Comparison of ENCODE assay signal across 10 cellular contexts in the genomic region with DNA sequence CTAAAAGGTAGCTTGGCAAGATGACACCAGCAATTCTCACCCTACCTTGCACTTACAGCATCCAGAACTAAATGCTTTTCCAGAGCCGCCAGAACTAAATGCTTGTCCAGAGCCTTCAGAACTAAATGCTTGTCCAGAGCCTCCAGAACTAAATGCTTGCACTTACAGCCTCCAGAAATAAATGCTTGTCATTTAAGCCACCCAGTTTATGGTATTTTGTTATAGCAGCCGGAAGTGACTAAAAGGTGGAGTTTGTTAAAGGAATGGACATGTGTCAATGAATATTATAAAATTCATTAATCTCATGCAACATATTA.
DNase-seq lines count a peak whose midpoint lies in the region; ATAC-seq and TF ChIP-seq lines count a peak whose summit lies in the region.
"Had no signal": no experiment of that assay in that cellular context is flagged by ENCODE, and none has a peak within 500 bp of the region (broad histone marks: within the 10 kb centered on the region; RNA-seq: fewer than 3 reads in every experiment).

No MANE protein-coding gene starts in this region.

- no peak overlapping the region for H3K9ac ChIP-seq in iPS-15b (ENCODE audit: low read depth, low read length)

- peaks cover 7% of the 10 kb centered on the region in 2 donors for H3K36me3 Mint-ChIP-seq in activated T-cell treated with anti-CD3 and anti-CD28 coated beads, Interleukin-2, amount 50 U/mL, for 72 hours (ENCODE audit: insufficient read depth in 2 of 2)
- no peaks in the 10 kb centered on the region for H3K36me3 Mint-ChIP-seq in activated T-helper 2 cell treated with anti-CD3 and anti-CD28 coated beads, Interferon-gamma antibody, Interleukin-2, Interleukin-4, amounts not matched to agents 10 μg/mL and 5 μg/mL and 100 μg/mL, durations not matched to agents 14 hours and 24 hours and 36 hours (ENCODE audit: low read depth)

- H3K9me3 Mint-ChIP-seq in activated T-cell treated with anti-CD3 and anti-CD28 coated beads, Interleukin-2, amount 50 U/mL, for 72 hours, result no peaks in the 10 kb centered on the region
- peaks cover 4% of the 10 kb centered on the region for H3K9me3 Mint-ChIP-seq in activated T-helper 2 cell treated with anti-CD3 and anti-CD28 coated beads, Interferon-gamma antibody, Interleukin-2, Interleukin-4, amounts not matched to agents 10 μg/mL and 5 μg/mL and 100 μg/mL, durations not matched to agents 14 hours and 24 hours and 36 hours
- H3K9me3 Mint-ChIP-seq: activated T-helper 1 cell treated with anti-CD3 and anti-CD28 coated beads, Interleukin-12 subunit alpha, Interleukin-12 subunit beta, Interleukin-2, Interleukin-4 antibody, amounts not matched to agents 30 ng/mL and 10 ng/mL and 1 ng/mL, durations not matched to agents 14 hours and 24 hours and 36 hours had no signal

- H3K27ac ChIP-seq in tibial artery (no peak overlapping the region), esophagus squamous epithelium (no peak overlapping the region)

- peaks cover 31% of the 10 kb centered on the region for H3K4me1 Mint-ChIP-seq in activated T-cell treated with anti-CD3 and anti-CD28 coated beads, Interleukin-2, amount 50 U/mL, for 72 hours (ENCODE audit: low read depth)
- H3K4me1 Mint-ChIP-seq in activated T-helper 2 cell treated with anti-CD3 and anti-CD28 coated beads, Interferon-gamma antibody, Interleukin-2, Interleukin-4, amounts not matched to agents 10 μg/mL and 5 μg/mL and 100 μg/mL, durations not matched to agents 14 hours and 24 hours and 36 hours (ENCODE audit: low read depth), result peaks cover 26% of the 10 kb centered on the region

- no peak for DNase-seq in activated T-cell treated with anti-CD3 and anti-CD28 coated beads, Interleukin-2, amount 50 U/mL, for 72 hours
- DNase-seq in activated T-cell treated with anti-CD3 and anti-CD28 coated beads, Interleukin-2, amount 50 U/mL, for 1 hour, result no peak
- DNase-seq in activated T-helper 2 cell treated with anti-CD3 and anti-CD28 coated beads, Interferon-gamma antibody, Interleukin-2, Interleukin-4, amounts not matched to agents 10 μg/mL and 5 μg/mL and 100 μg/mL, durations not matched to agents 14 hours and 24 hours and 36 hours (ENCODE audit: low spot score), result no peak
- DNase-seq in tibial artery (no peak), esophagus squamous epithelium (lab: John Stamatoyannopoulos, UW) (no peak)
- DNase-seq: NCI-H1092 had no signal

- H3K9me3 ChIP-seq in iPS-15b (ENCODE audit: control insufficient read depth, insufficient read depth, low read length) (no peaks in the 10 kb centered on the region), tibial artery (no peaks in the 10 kb centered on the region), esophagus squamous epithelium (no peaks in the 10 kb centered on the region)

- TF ChIP-seq POLR2A in esophagus squamous epithelium (IDR thresholded peaks at IDR 0.05), result no peak

- H3K27me3 ChIP-seq in iPS-15b (ENCODE audit: control insufficient read depth, insufficient read depth, low read length) (peaks cover 30% of the 10 kb centered on the region), tibial artery (peaks cover 0 to 15% of the 10 kb centered on the region in 2 donors), esophagus squamous epithelium (peaks cover 5 to 77% (median 7%) of the 10 kb centered on the region in 4 donors)

- H3K4me1 ChIP-seq in iPS-15b (ENCODE audit: control insufficient read depth, insufficient read depth, low read length) (no peaks in the 10 kb centered on the region), tibial artery (peaks cover 0 to 16% (median 4%) of the 10 kb centered on the region in 4 donors), esophagus squamous epithelium (peaks cover 0 to 25% (median 8%) of the 10 kb centered on the region in 3 donors)

- TF ChIP-seq CTCF in tibial artery (IDR thresholded peaks at IDR 0.05), result no peak
- no peak for TF ChIP-seq CTCF in esophagus squamous epithelium (IDR thresholded peaks at IDR 0.05)

- H3K36me3 ChIP-seq in iPS-15b (ENCODE audit: control insufficient read depth, insufficient read depth, low read length), result no peaks in the 10 kb centered on the region
- H3K36me3 ChIP-seq in tibial artery, result no peaks in the 10 kb centered on the region
- no peaks in the 10 kb centered on the region for H3K36me3 ChIP-seq in esophagus squamous epithelium

- WGBS in esophagus squamous epithelium, 2 donors, result 41 to 54% methylated on average over 2 of the region's 2 CpGs

- H3K4me3 Mint-ChIP-seq in activated T-cell treated with anti-CD3 and anti-CD28 coated beads, Interleukin-2, amount 50 U/mL, for 72 hours, result peak overlapping the region; percentile 84 to 94
- peak overlapping the region; percentile 80 for H3K4me3 Mint-ChIP-seq in activated T-helper 2 cell treated with anti-CD3 and anti-CD28 coated beads, Interferon-gamma antibody, Interleukin-2, Interleukin-4, amounts not matched to agents 10 μg/mL and 5 μg/mL and 100 μg/mL, durations not matched to agents 14 hours and 24 hours and 36 hours (ENCODE audit: low read depth)

- peaks cover 60% of the 10 kb centered on the region for H3K27me3 Mint-ChIP-seq in activated T-cell treated with anti-CD3 and anti-CD28 coated beads, Interleukin-2, amount 50 U/mL, for 72 hours (ENCODE audit: low read depth)
- peaks cover 59% of the 10 kb centered on the region for H3K27me3 Mint-ChIP-seq in activated T-helper 2 cell treated with anti-CD3 and anti-CD28 coated beads, Interferon-gamma antibody, Interleukin-2, Interleukin-4, amounts not matched to agents 10 μg/mL and 5 μg/mL and 100 μg/mL, durations not matched to agents 14 hours and 24 hours and 36 hours (ENCODE audit: low read depth)

- H3K4me3 ChIP-seq in iPS-15b (ENCODE audit: low read depth, low read length) (peak overlapping the region; percentile 69), tibial artery (peak overlapping the region; percentile 41 to 48), esophagus squamous epithelium (peak overlapping the region in 2 of 4 donors; percentile 38 to 57)

- H3K27ac Mint-ChIP-seq in activated T-cell treated with anti-CD3 and anti-CD28 coated beads, Interleukin-2, amount 50 U/mL, for 72 hours, result no peak overlapping the region
- H3K27ac Mint-ChIP-seq in activated T-helper 2 cell treated with anti-CD3 and anti-CD28 coated beads, Interferon-gamma antibody, Interleukin-2, Interleukin-4, amounts not matched to agents 10 μg/mL and 5 μg/mL and 100 μg/mL, durations not matched to agents 14 hours and 24 hours and 36 hours, result no peak overlapping the region
- H3K27ac Mint-ChIP-seq: activated T-helper 1 cell treated with anti-CD3 and anti-CD28 coated beads, Interleukin-12 subunit alpha, Interleukin-12 subunit beta, Interleukin-2, Interleukin-4 antibody, amounts not matched to agents 30 ng/mL and 10 ng/mL and 1 ng/mL, durations not matched to agents 14 hours and 24 hours and 36 hours had no signal

- intact Hi-C loops in activated T-helper 2 cell treated with anti-CD3 and anti-CD28 coated beads, Interferon-gamma antibody, Interleukin-2, Interleukin-4, amounts not matched to agents 10 μg/mL and 5 μg/mL and 100 μg/mL, durations not matched to agents 14 hours and 24 hours and 36 hours (cut with micrococcal nuclease), result loop anchor here (5.0 kb wide), 1 partner anchor 283 kb away; no protein-coding TSS in a partner anchor
- intact Hi-C loops in tibial artery (cut with DNase I; ENCODE audit: low total_unique reads), result no loop called here
- intact Hi-C loops in esophagus squamous epithelium (cut with DNase I), result no loop called here

- no peak for ATAC-seq in activated T-cell treated with anti-CD3 and anti-CD28 coated beads, Interleukin-2, amount 50 U/mL, for 72 hours (replicated peaks in 1 of 2)
- no peak for ATAC-seq in GM18520 (IDR thresholded peaks at IDR 0.05; ENCODE audit: unreplicated experiment)
- ATAC-seq in HG03378 (IDR thresholded peaks at IDR 0.05; ENCODE audit: unreplicated experiment), result no peak
